8 cellular contexts compared by ENCODE assay signal in the genomic region with DNA sequence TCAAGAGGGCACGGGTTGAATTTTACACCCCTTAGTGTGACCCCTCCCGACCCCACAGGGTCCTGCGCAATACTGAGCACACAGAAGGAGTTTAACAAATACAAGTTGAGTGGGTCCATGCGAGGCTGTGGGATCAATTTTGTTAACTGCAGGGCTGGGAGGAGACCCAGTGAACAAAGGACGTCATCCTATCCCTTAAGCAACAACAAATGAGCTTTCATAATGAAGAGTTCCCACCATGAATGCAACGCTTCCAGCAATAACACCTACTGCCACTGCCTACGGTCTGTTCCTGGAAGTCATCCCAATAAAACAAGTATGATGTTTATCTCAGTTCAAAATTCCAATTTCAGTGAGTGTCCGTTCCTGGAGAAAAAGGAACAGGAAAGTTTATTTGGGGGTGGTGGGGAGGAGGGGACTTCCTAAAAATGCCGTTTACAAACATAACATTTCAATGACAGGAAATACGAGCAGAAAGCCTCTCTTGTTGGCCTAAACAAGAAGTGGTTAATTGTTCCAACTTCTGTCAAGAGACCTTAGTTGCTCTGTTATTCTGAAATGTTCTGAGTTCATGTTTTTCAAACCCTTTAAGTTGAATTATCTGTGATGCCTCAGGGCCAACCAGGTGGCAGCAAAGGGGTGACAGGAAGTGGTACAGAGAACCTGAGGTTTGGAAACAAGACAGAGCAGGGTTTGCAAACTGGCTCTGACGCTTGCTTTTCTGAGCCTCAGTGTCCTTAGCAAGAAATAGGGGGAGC.
DNase-seq lines count a peak whose midpoint lies in the region; ATAC-seq and TF ChIP-seq lines count a peak whose summit lies in the region.

No MANE protein-coding gene starts in this region.

- TF ChIP-seq POLR2A in Peyer's patch (IDR thresholded peaks at IDR 0.05) (no peak), sigmoid colon (IDR thresholded peaks at IDR 0.05) (no peak)

- no peaks in the 10 kb centered on the region for H3K9me3 ChIP-seq in Peyer's patch
- H3K9me3 ChIP-seq in sigmoid colon, result no peaks in the 10 kb centered on the region

- 62 to 81% methylated on average over 11 of the region's 11 CpGs for WGBS in sigmoid colon, 2 donors

- H3K27ac ChIP-seq in Peyer's patch, result peak overlapping the region in 3 of 4 donors; percentile 16 to 50 (median 32)
- H3K27ac ChIP-seq in sigmoid colon, result peak overlapping the region; percentile 31 to 52 (median 36)

- intact Hi-C loops in sigmoid colon (cut with DNase I), result loop anchor here (5.0 kb wide), 1 partner anchor 104 kb away; the partner anchor contains the start of gene SLC1A1

- no peak overlapping the region for H3K4me3 ChIP-seq in Peyer's patch
- no peak overlapping the region for H3K4me3 ChIP-seq in astrocyte of the spinal cord (ENCODE audit: low read depth, low read length)
- H3K4me3 ChIP-seq in sigmoid colon, result no peak overlapping the region

- DNase-seq in Peyer's patch (peak in 2 of 3 donors; percentile 55 to 72), astrocyte of the spinal cord (ENCODE audit: low read depth, low spot score) (peak; percentile 12), sigmoid colon (no peak), NCI-H1930 (lab: John Stamatoyannopoulos, UW) (no peak), RKO (ENCODE audit: low spot score) (no peak)

- peak; percentile 63 for ATAC-seq in GM19025 (IDR thresholded peaks at IDR 0.05; ENCODE audit: low read depth, unreplicated experiment)
- no peak for ATAC-seq in HG02759 (IDR thresholded peaks at IDR 0.05; ENCODE audit: unreplicated experiment)
- ATAC-seq in HG02938 (IDR thresholded peaks at IDR 0.05; ENCODE audit: unreplicated experiment), result no peak

- no peaks in the 10 kb centered on the region for H3K27me3 ChIP-seq in Peyer's patch
- no peaks in the 10 kb centered on the region for H3K27me3 ChIP-seq in sigmoid colon

- H3K4me1 ChIP-seq in Peyer's patch, result no peaks in the 10 kb centered on the region
- H3K4me1 ChIP-seq in sigmoid colon, result peaks cover 0 to 34% (median 20%) of the 10 kb centered on the region in 4 donors

- H3K36me3 ChIP-seq in Peyer's patch (no peaks in the 10 kb centered on the region), sigmoid colon (no peaks in the 10 kb centered on the region)

- TF ChIP-seq CTCF in Peyer's patch (IDR thresholded peaks at IDR 0.05), result peak in 1 of 6 experiments; percentile 5
- TF ChIP-seq CTCF in astrocyte of the spinal cord (IDR thresholded peaks at IDR 0.05; ENCODE audit: low read depth, low read length), result no peak
- no peak for TF ChIP-seq CTCF in sigmoid colon (IDR thresholded peaks at IDR 0.05)

- peak in 1 of 4 donors; percentile 46 for TF ChIP-seq EP300 in sigmoid colon (IDR thresholded peaks at IDR 0.05)

- in situ Hi-C loops in astrocyte of the spinal cord (cut with HindIII; ENCODE audit: low sequenced_read_pairs), result no loop called here

Comparison
In these comparisons a context has a peak if more than half of its experiments do, and no peak if none do; other contexts are left out.
1. DNase-seq: peak in Peyer's patch (2 of 3) and astrocyte of the spinal cord (single experiment); none in sigmoid colon (single experiment), NCI-H1930 (0 of 2) and RKO (single experiment).